In the genomic region with DNA sequence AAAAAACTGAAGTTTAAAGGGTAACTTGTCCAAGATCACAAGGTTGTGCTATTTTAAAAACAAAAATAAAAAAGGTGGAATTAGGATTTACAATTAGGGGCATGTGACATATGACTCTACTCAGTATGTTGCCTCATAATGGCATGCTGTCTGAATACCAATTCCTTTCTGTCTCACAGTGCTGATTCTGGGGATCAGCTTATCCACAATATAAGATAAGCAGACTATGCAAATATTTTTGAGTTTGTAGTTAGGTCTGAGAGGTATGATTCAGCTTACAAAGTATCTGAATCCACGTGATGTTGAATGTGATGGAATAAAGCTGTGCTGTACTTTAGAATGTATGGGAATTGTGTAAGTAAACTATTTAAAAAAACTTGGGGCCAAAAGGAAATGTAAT, we compare ENCODE assay signal across 19 cellular contexts.
A peak's percentile ranks its signal among the peaks of the same experiment; 100 is the strongest.
DNase-seq lines count a peak whose midpoint lies in the region; ATAC-seq and TF ChIP-seq lines count a peak whose summit lies in the region.
"Had no signal": no experiment of that assay in that cellular context is flagged by ENCODE, and none has a peak within 500 bp of the region (broad histone marks: within the 10 kb centered on the region; RNA-seq: fewer than 3 reads in every experiment).

No MANE protein-coding gene starts in this region.

- H3K36me3 ChIP-seq in ascending aorta = no peaks in the 10 kb centered on the region
- H3K36me3 ChIP-seq: esophagus squamous epithelium had no signal

- H3K9me3 Mint-ChIP-seq in T-cell = no peaks in the 10 kb centered on the region
- H3K9me3 Mint-ChIP-seq: activated CD4-positive, alpha-beta T cell treated with anti-CD3 and anti-CD28 coated beads, Interleukin-2, amount 10 ng/mL, durations not matched to agents 7 days and 5 days; activated naive CD4-positive, alpha-beta T cell treated with anti-CD3 and anti-CD28 coated beads, Interleukin-2, amount 10 ng/mL, durations not matched to agents 7 days and 5 days had no signal

- H3K27me3 Mint-ChIP-seq in T-cell = no peaks in the 10 kb centered on the region
- H3K27me3 Mint-ChIP-seq: activated CD4-positive, alpha-beta T cell treated with anti-CD3 and anti-CD28 coated beads, Interleukin-2, amount 10 ng/mL, durations not matched to agents 7 days and 5 days; activated naive CD4-positive, alpha-beta T cell treated with anti-CD3 and anti-CD28 coated beads, Interleukin-2, amount 10 ng/mL, durations not matched to agents 7 days and 5 days had no signal

- POLR2A ChIA-PET in T-cell (lab: Charles Lee) = no interaction called here

- no peak overlapping the region for H3K27ac Mint-ChIP-seq in T-cell
- H3K27ac Mint-ChIP-seq: activated CD4-positive, alpha-beta T cell treated with anti-CD3 and anti-CD28 coated beads, Interleukin-2, amount 10 ng/mL, durations not matched to agents 7 days and 5 days; activated naive CD4-positive, alpha-beta T cell treated with anti-CD3 and anti-CD28 coated beads, Interleukin-2, amount 10 ng/mL, durations not matched to agents 7 days and 5 days had no signal

- H3K4me3 ChIP-seq in ascending aorta = no peak overlapping the region
- H3K4me3 ChIP-seq: esophagus squamous epithelium had no signal

- H3K27ac ChIP-seq in ascending aorta = no peak overlapping the region
- H3K27ac ChIP-seq: esophagus squamous epithelium, KMS-11 had no signal

- DNase-seq in AG08395 (ENCODE audit: low spot score) (peak; percentile 11), HS-5 (ENCODE audit: low read depth) (peak; percentile 73), astrocyte of the hippocampus (ENCODE audit: low read depth, low spot score) (peak; percentile 63), hepatic stellate cell (ENCODE audit: low spot score) (peak; percentile 34), omental fat pad (ENCODE audit: low spot score) (no peak), ascending aorta (ENCODE audit: low spot score in 2 of 2) (no peak), T-cell (no peak)
- DNase-seq: activated CD4-positive, alpha-beta T cell treated with anti-CD3 and anti-CD28 coated beads, Interleukin-2, amount 10 ng/mL, durations not matched to agents 7 days and 5 days; activated naive CD4-positive, alpha-beta T cell treated with anti-CD3 and anti-CD28 coated beads, Interleukin-2, amount 10 ng/mL, durations not matched to agents 7 days and 5 days; activated T-cell treated with anti-CD3 and anti-CD28 coated beads for 4 hours; esophagus squamous epithelium; hypothalamus; NCI-H1417; NCI-H2171; NCI-H774; stimulated activated naive CD4-positive, alpha-beta T cell treated with Interleukin-2 at 50 U/mL for 16 hours had no signal

- no peaks in the 10 kb centered on the region for H3K4me1 ChIP-seq in ascending aorta
- H3K4me1 ChIP-seq: esophagus squamous epithelium had no signal

- CTCF ChIA-PET in T-cell (lab: Charles Lee) = no interaction called here

- ATAC-seq in omental fat pad (ENCODE audit: low FRiP score) = no peak
- no peak for ATAC-seq in GM19452 (IDR thresholded peaks at IDR 0.05; ENCODE audit: unreplicated experiment)
- no peak for ATAC-seq in T-cell (replicated peaks in 1 of 4)

- no peak overlapping the region for H3K4me3 Mint-ChIP-seq in T-cell
- H3K4me3 Mint-ChIP-seq: activated CD4-positive, alpha-beta T cell treated with anti-CD3 and anti-CD28 coated beads, Interleukin-2, amount 10 ng/mL, durations not matched to agents 7 days and 5 days; activated naive CD4-positive, alpha-beta T cell treated with anti-CD3 and anti-CD28 coated beads, Interleukin-2, amount 10 ng/mL, durations not matched to agents 7 days and 5 days; neural crest cell had no signal

- no peaks in the 10 kb centered on the region for H3K9me3 ChIP-seq in ascending aorta
- H3K9me3 ChIP-seq: esophagus squamous epithelium had no signal

- intact Hi-C loops in ascending aorta (cut with DNase I) = no loop called here

- no peaks in the 10 kb centered on the region for H3K27me3 ChIP-seq in ascending aorta
- H3K27me3 ChIP-seq: esophagus squamous epithelium had no signal

- TF ChIP-seq CTCF in omental fat pad (IDR thresholded peaks at IDR 0.05) (no peak), ascending aorta (IDR thresholded peaks at IDR 0.05) (no peak)

- H3K4me1 Mint-ChIP-seq in T-cell = peaks cover under 1 to 4% (median 3%) of the 10 kb centered on the region in 3 donors
- H3K4me1 Mint-ChIP-seq: activated CD4-positive, alpha-beta T cell treated with anti-CD3 and anti-CD28 coated beads, Interleukin-2, amount 10 ng/mL, durations not matched to agents 7 days and 5 days; activated naive CD4-positive, alpha-beta T cell treated with anti-CD3 and anti-CD28 coated beads, Interleukin-2, amount 10 ng/mL, durations not matched to agents 7 days and 5 days; neural crest cell had no signal

- no peaks in the 10 kb centered on the region for H3K36me3 Mint-ChIP-seq in T-cell
- H3K36me3 Mint-ChIP-seq: activated naive CD4-positive, alpha-beta T cell treated with anti-CD3 and anti-CD28 coated beads, Interleukin-2, amount 10 ng/mL, durations not matched to agents 7 days and 5 days had no signal

Comparison
In these comparisons a context has a peak if more than half of its experiments do, and no peak if none do; other contexts are left out.
1. DNase-seq: peak in AG08395 (single experiment), HS-5 (single experiment), astrocyte of the hippocampus (single experiment) and hepatic stellate cell (single experiment); none in omental fat pad (single experiment), ascending aorta (0 of 2) and T-cell (0 of 34).